8 cellular contexts compared by ENCODE assay signal in the genomic region with DNA sequence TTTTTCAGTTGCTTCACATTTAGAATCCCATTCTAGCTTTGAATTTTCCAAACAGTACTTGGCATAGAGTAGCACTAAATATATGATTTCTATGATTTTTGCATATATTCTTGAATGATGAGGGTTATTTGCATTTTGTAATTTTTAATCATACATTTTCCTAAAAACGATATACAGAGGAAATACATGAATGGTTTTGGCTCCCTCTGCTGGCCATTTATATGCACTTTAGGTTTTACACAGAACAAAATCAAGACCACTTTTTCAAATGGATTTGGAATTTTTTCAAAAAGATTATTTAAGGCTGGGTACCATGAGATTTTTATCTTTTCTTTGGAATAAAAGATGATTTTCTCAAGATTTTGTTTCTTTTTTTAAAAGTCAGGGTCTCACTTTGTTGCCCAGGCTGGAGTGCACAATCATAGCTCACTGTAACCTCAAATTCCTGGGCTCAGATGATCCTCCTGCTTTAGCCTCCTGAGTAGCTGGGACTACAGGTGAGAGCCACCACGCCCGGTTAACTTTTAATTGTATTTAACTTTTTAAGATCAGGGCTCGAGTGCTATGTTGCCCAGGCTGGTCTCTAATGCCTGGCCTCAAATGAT. TPM values are rescaled to one million over a fixed set of nuclear protein-coding genes. Genes with fewer than 3 reads are reported as not detected.
DNase-seq lines count a peak whose midpoint lies in the region; ATAC-seq and TF ChIP-seq lines count a peak whose summit lies in the region.

No MANE protein-coding gene starts in this region.

- H3K27me3 ChIP-seq in CD8-positive, alpha-beta memory T cell (ENCODE audit: insufficient read depth, low read length, poor library complexity, severe bottlenecking) = no peaks in the 10 kb centered on the region
- H3K27me3 ChIP-seq in Karpas-422 (ENCODE audit: low read length) = no peaks in the 10 kb centered on the region

- H3K4me2 ChIP-seq in Karpas-422 (ENCODE audit: low read depth, low read length, poor library complexity, severe bottlenecking) = no peak overlapping the region

- peak in 3 of 5 donors; percentile 17 to 39 (median 23) for DNase-seq in CD8-positive, alpha-beta memory T cell
- peak; percentile 40 for DNase-seq in GM13976 (ENCODE audit: low spot score)
- peak; percentile 91 for DNase-seq in Karpas-422
- DNase-seq in T-helper 9 cell = peak; percentile 15
- peak; percentile 80 for DNase-seq in fibroblast of pulmonary artery (ENCODE audit: low read depth)
- DNase-seq in progenitor cell of endocrine pancreas (ENCODE audit: low spot score, unreplicated experiment) = no peak
- no peak for DNase-seq in GF-D8 (lab: John Stamatoyannopoulos, UW)

- H3K27me3 Mint-ChIP-seq in CD8-positive, alpha-beta memory T cell = peaks cover 2 to 46% of the 10 kb centered on the region in 2 donors
- H3K27me3 Mint-ChIP-seq in progenitor cell of endocrine pancreas = peaks cover 9% of the 10 kb centered on the region

- CTCF ChIA-PET in CD8-positive, alpha-beta memory T cell (lab: Charles Lee) = interaction anchor here (0.5 to 2.9 kb wide), 7 partner anchors 12 to 439 kb away, joined by 3 to 18 read pairs (median 4); no protein-coding TSS in a partner anchor

- H3K9ac ChIP-seq in Karpas-422 (ENCODE audit: low read length) = no peak overlapping the region

- no peak overlapping the region for H3K27ac Mint-ChIP-seq in CD8-positive, alpha-beta memory T cell
- no peak overlapping the region for H3K27ac Mint-ChIP-seq in progenitor cell of endocrine pancreas

- TF ChIP-seq CTCF in GM13976 (IDR thresholded peaks at IDR 0.05; ENCODE audit: borderline replicate concordance, control extremely low read depth, extremely low read depth, insufficient read depth, missing control alignments) = peak; percentile 42
- TF ChIP-seq CTCF in fibroblast of pulmonary artery (IDR thresholded peaks at IDR 0.05; ENCODE audit: low read length, missing control alignments) = peak; percentile 72
- peak; percentile 91 for TF ChIP-seq CTCF in progenitor cell of endocrine pancreas (IDR thresholded peaks at IDR 0.05; ENCODE audit: unreplicated experiment)

- POLR2A ChIA-PET in CD8-positive, alpha-beta memory T cell (lab: Charles Lee) = no interaction called here

- H3K36me3 Mint-ChIP-seq in CD8-positive, alpha-beta memory T cell = no peaks in the 10 kb centered on the region
- no peaks in the 10 kb centered on the region for H3K36me3 Mint-ChIP-seq in progenitor cell of endocrine pancreas (ENCODE audit: insufficient read depth)

- H3K79me2 ChIP-seq in Karpas-422 (ENCODE audit: low read length) = no peaks in the 10 kb centered on the region

- H3K4me3 Mint-ChIP-seq in CD8-positive, alpha-beta memory T cell = no peak overlapping the region
- H3K4me3 Mint-ChIP-seq in progenitor cell of endocrine pancreas (ENCODE audit: low read depth) = no peak overlapping the region

- no peak overlapping the region for H2AFZ ChIP-seq in Karpas-422 (ENCODE audit: low read length)

- no peaks in the 10 kb centered on the region for H3K9me3 ChIP-seq in CD8-positive, alpha-beta memory T cell (ENCODE audit: low read length)
- no peaks in the 10 kb centered on the region for H3K9me3 ChIP-seq in Karpas-422 (ENCODE audit: low read length)

- no peaks in the 10 kb centered on the region for H3K9me2 ChIP-seq in Karpas-422 (replicated peaks; ENCODE audit: insufficient read depth, low read length)

- H3K36me3 ChIP-seq in CD8-positive, alpha-beta memory T cell (ENCODE audit: insufficient read depth, low read length) = no peaks in the 10 kb centered on the region
- H3K36me3 ChIP-seq in Karpas-422 (ENCODE audit: insufficient read depth, low read length) = no peaks in the 10 kb centered on the region

- H3K4me1 ChIP-seq in CD8-positive, alpha-beta memory T cell (ENCODE audit: insufficient read depth, low read length) = no peaks in the 10 kb centered on the region
- peaks cover 5% of the 10 kb centered on the region for H3K4me1 ChIP-seq in Karpas-422 (ENCODE audit: low read length)

- in situ Hi-C loops in GM13976 (cut with MboI; ENCODE audit: low sequenced_read_pairs, unreplicated experiment) = loop anchor here (10.0 to 25.0 kb wide), 3 partner anchors 231 to 756 kb away; a partner anchor contains a TSS

- H3K4me3 ChIP-seq in CD8-positive, alpha-beta memory T cell (ENCODE audit: low read length) = no peak overlapping the region
- no peak overlapping the region for H3K4me3 ChIP-seq in Karpas-422 (ENCODE audit: low read length)
- no peak overlapping the region for H3K4me3 ChIP-seq in fibroblast of pulmonary artery (replicated peaks; ENCODE audit: low read depth, low read length)

- no peaks in the 10 kb centered on the region for H4K20me1 ChIP-seq in Karpas-422 (ENCODE audit: insufficient read depth, low read depth, low read length)

- ATAC-seq in HG03457 (IDR thresholded peaks at IDR 0.05; ENCODE audit: unreplicated experiment) = no peak

- no peaks in the 10 kb centered on the region for H3K9me3 Mint-ChIP-seq in CD8-positive, alpha-beta memory T cell
- H3K9me3 Mint-ChIP-seq in progenitor cell of endocrine pancreas (ENCODE audit: low read depth) = no peaks in the 10 kb centered on the region

- H3K27ac ChIP-seq in CD8-positive, alpha-beta memory T cell (ENCODE audit: low read depth, low read length) = no peak overlapping the region
- no peak overlapping the region for H3K27ac ChIP-seq in Karpas-422 (ENCODE audit: low read length)

- H3K4me1 Mint-ChIP-seq in CD8-positive, alpha-beta memory T cell = peaks cover 0 to 4% (median 0%) of the 10 kb centered on the region in 3 donors
- no peaks in the 10 kb centered on the region for H3K4me1 Mint-ChIP-seq in progenitor cell of endocrine pancreas (ENCODE audit: low read depth)

RNA-seq across cellular contexts. Expression of a gene that starts 16.7 kb away (rescaled TPM):
- 10 to 100 TPM; 13.8 to 17.4 TPM for total RNA-seq in CD8-positive, alpha-beta memory T cell
- 35.9 TPM for polyA plus RNA-seq in CD8-positive, alpha-beta memory T cell
- total RNA-seq in Karpas-422 (2014; rRNA removed; shearing (Covaris generic); ENCODE audit: low replicate concordance) = 30.2 and 80.6 TPM in 2 replicates
- 30.9 and 31.6 TPM in 2 replicates for total RNA-seq in progenitor cell of endocrine pancreas

RNA-seq across cellular contexts. Expression of a gene that starts 35.9 kb away (rescaled TPM):
- total RNA-seq in CD8-positive, alpha-beta memory T cell = not detected
- polyA plus RNA-seq in CD8-positive, alpha-beta memory T cell = not detected
- not detected in 2 replicates for total RNA-seq in Karpas-422 (2014; rRNA removed; shearing (Covaris generic); ENCODE audit: low replicate concordance)
- total RNA-seq in progenitor cell of endocrine pancreas = not detected in 2 replicates

Comparison
In these comparisons a context has a peak if more than half of its experiments do, and no peak if none do; other contexts are left out.
1. DNase-seq: peak in CD8-positive, alpha-beta memory T cell (3 of 5), GM13976 (single experiment), Karpas-422 (single experiment), T-helper 9 cell (single experiment) and fibroblast of pulmonary artery (single experiment); none in progenitor cell of endocrine pancreas (single experiment) and GF-D8 (single experiment).
2. Peak in every context shown above with its lines, with median percentiles within 50 percentile points of each other: CTCF ChIP-seq.